8 cellular contexts compared by ENCODE assay signal in genomic region chr1:169893645-169894423, GRCh38. TPM values are rescaled to one million over a fixed set of nuclear protein-coding genes. Genes with fewer than 3 reads are reported as not detected.
DNase-seq lines count a peak whose midpoint lies in the region; ATAC-seq, FAIRE-seq and TF ChIP-seq lines count a peak whose summit lies in the region.

Gene SCYL3 (minus strand): TSS chr1:169893896. CDS start chr1:169888840, 5,056 bp downstream.

- H3K4me3 ChIP-seq in sigmoid colon: peak within 1 kb of the TSS; percentile 83 to 96 (median 86)

- H3K4me1 ChIP-seq in sigmoid colon: peaks cover 0 to 22% (median 17%) of the 10 kb centered on the region in 4 donors

- peak; percentile 7 to 60 for TF ChIP-seq POLR2A in sigmoid colon (IDR thresholded peaks at IDR 0.05)

- TF ChIP-seq CTCF in 22Rv1 (IDR thresholded peaks at IDR 0.05) (no peak), brain (conservative IDR thresholded peaks at IDR 0.05) (no peak), sigmoid colon (IDR thresholded peaks at IDR 0.05) (no peak)

- intact Hi-C loops in sigmoid colon (cut with DNase I): loop anchor here (5.0 kb wide), 2 partner anchors 102 to 407 kb away; partner anchors contain the start of genes METTL18 and SLC19A2

- no peaks in the 10 kb centered on the region for H3K9me3 ChIP-seq in sigmoid colon

- peak; percentile 99 for FAIRE-seq in TTC549 (lab: Jason Lieb, UNC)

- H3K9me3 Mint-ChIP-seq in brain: no peaks in the 10 kb centered on the region

- peaks cover 39% of the 10 kb centered on the region for H3K4me1 Mint-ChIP-seq in brain

- H3K27ac ChIP-seq in 22Rv1 (peak within 1 kb of the TSS; percentile 87), sigmoid colon (peak within 1 kb of the TSS; percentile 94 to 99 (median 97))

- H3K27ac Mint-ChIP-seq in brain: peak within 1 kb of the TSS; percentile 99 to 100 (median 100)

- H3K27me3 ChIP-seq in sigmoid colon: no peaks in the 10 kb centered on the region

- ATAC-seq in GM18520 (IDR thresholded peaks at IDR 0.05; ENCODE audit: unreplicated experiment): peak; percentile 60
- ATAC-seq in HG03064 (IDR thresholded peaks at IDR 0.05; ENCODE audit: low read depth, unreplicated experiment): peak; percentile 87

- H3K27me3 Mint-ChIP-seq in brain: peaks cover 23% of the 10 kb centered on the region

- no peaks in the 10 kb centered on the region for H3K36me3 ChIP-seq in sigmoid colon

- WGBS in sigmoid colon, 2 donors: 0% methylated on average over 52 of the region's 52 CpGs

- peak in 2 of 4 donors; percentile 25 to 44 for TF ChIP-seq EP300 in sigmoid colon (IDR thresholded peaks at IDR 0.05)

- DNase-seq in NCI-H2107 treated with DMSO at 0.1 percent for 48 hours (lab: John Stamatoyannopoulos, UW; ENCODE audit: unreplicated experiment) (peak; percentile 99), iPS DF 4.7 (ENCODE audit: extremely low read depth, low spot score) (peak; percentile 95), sigmoid colon (peak; percentile 98)

- peak within 1 kb of the TSS; percentile 88 to 96 (median 96) for H3K4me3 Mint-ChIP-seq in brain

- no peaks in the 10 kb centered on the region for H3K36me3 Mint-ChIP-seq in brain

RNA-seq across cellular contexts. Expression of gene SCYL3, which starts in this region (rescaled TPM):
- 2.4 TPM for polyA plus RNA-seq in brain (ENCODE audit: insufficient read depth, low read depth, low replicate concordance)
- 10 to 100 TPM in 3 of 4 donors, 1 to 10 TPM in 1; 9.6 to 13.3 (median 12.8) TPM for total RNA-seq in sigmoid colon
- 1 to 10 TPM; 4.8 to 6.9 (median 6.5) TPM for polyA plus RNA-seq in sigmoid colon

Comparison
In these comparisons a context has a peak if more than half of its experiments do, and no peak if none do; other contexts are left out.
1. Peak in every context shown above with its lines: DNase-seq, ATAC-seq, H3K4me3 ChIP-seq and H3K27ac ChIP-seq.